12 cellular contexts compared by ENCODE assay signal in the genomic region with DNA sequence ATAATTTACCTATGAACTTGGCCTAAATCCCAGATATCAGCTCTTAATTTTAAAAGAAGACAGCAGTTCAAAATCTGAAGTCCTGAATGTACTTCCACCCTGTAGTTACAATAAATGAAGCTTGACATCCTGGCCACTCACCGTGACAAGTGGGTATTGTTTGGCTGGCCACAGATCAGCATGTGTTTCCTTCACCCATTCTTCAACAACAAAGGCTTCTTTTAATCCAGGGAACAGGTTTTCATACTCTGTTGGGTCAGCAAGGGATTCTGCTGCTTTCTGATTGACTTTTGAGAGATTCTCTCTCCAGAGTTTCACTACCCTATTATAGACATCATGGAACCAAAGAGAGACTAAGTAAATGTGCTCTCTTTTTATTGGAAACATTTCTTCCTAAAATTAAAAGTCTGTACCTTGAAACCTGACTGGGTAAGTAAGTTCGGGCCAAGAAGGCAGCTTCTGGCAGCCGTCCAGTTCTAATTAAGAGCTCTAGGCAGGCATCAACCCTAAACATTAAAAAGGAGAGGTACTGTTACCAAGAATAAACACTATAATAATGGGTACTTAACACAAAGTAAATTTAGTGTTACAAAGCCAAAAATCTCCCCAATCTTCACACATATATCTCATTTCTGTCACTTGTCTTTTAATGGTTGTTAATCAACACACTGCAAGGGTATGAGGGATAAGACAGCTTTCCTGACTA. TPM values are rescaled to one million over a fixed set of nuclear protein-coding genes. Genes with fewer than 3 reads are reported as not detected.
A peak's percentile ranks its signal among the peaks of the same experiment; 100 is the strongest.
DNase-seq lines count a peak whose midpoint lies in the region; ATAC-seq and TF ChIP-seq lines count a peak whose summit lies in the region.
"Had no signal": no experiment of that assay in that cellular context is flagged by ENCODE, and none has a peak within 500 bp of the region (broad histone marks: within the 10 kb centered on the region; RNA-seq: fewer than 3 reads in every experiment).

No MANE protein-coding gene starts in this region.

- H3K36me3 ChIP-seq in osteoblast (ENCODE audit: insufficient read depth, low read length) = peaks cover 98% of the 10 kb centered on the region

- H3K4me1 Mint-ChIP-seq in IgD-negative memory B cell = peaks cover 0 to 4% (median 0%) of the 10 kb centered on the region in 3 donors

- no peak overlapping the region for H3K4me3 Mint-ChIP-seq in IgD-negative memory B cell

- H3K4me3 ChIP-seq in osteoblast (ENCODE audit: insufficient read depth, low read length) = no peak overlapping the region
- H3K4me3 ChIP-seq: heart right ventricle had no signal

- H2AFZ ChIP-seq in osteoblast (ENCODE audit: low read length) = no peak overlapping the region

- no peaks in the 10 kb centered on the region for H3K27me3 Mint-ChIP-seq in IgD-negative memory B cell

- no peaks in the 10 kb centered on the region for H3K27me3 ChIP-seq in osteoblast (ENCODE audit: insufficient read depth, low read length)
- H3K27me3 ChIP-seq: heart right ventricle had no signal

- peaks cover 7% of the 10 kb centered on the region for H4K20me1 ChIP-seq in osteoblast (ENCODE audit: insufficient read depth, low read length)

- DNase-seq in COLO829 (ENCODE audit: low spot score) (peak; percentile 73), NCI-H748 treated with DMSO at 0.1 percent for 48 hours (lab: John Stamatoyannopoulos, UW) (peak; percentile 29), kidney glomerular epithelial cell (lab: John Stamatoyannopoulos, UW) (peak; percentile 6), EL (no peak), islet precursor cell (no peak), osteoblast (ENCODE audit: insufficient read length, low spot score, missing footprints) (no peak)
- DNase-seq: C1 segment of cervical spinal cord, heart right ventricle had no signal

- no peaks in the 10 kb centered on the region for H3K4me1 ChIP-seq in osteoblast (ENCODE audit: insufficient read depth, low read length)

- peak overlapping the region in 2 of 3 donors; percentile 17 to 18 for H3K27ac Mint-ChIP-seq in IgD-negative memory B cell

- no peak for TF ChIP-seq CTCF in osteoblast (IDR thresholded peaks at IDR 0.05; ENCODE audit: extremely low read depth, low read depth, low read length)

- peaks cover 12% of the 10 kb centered on the region for H3K79me2 ChIP-seq in osteoblast (ENCODE audit: insufficient read depth, low read length)

- H3K9me3 Mint-ChIP-seq in IgD-negative memory B cell = no peaks in the 10 kb centered on the region

- H3K4me2 ChIP-seq in osteoblast (ENCODE audit: insufficient read depth, low read length) = no peak overlapping the region

- no peaks in the 10 kb centered on the region for H3K9me3 ChIP-seq in osteoblast (ENCODE audit: low read depth, low read length)
- H3K9me3 ChIP-seq: heart right ventricle had no signal

- H3K36me3 Mint-ChIP-seq in IgD-negative memory B cell = peaks cover 7% of the 10 kb centered on the region

- no peak for ATAC-seq in GM21786 (IDR thresholded peaks at IDR 0.05; ENCODE audit: unreplicated experiment)
- ATAC-seq: heart right ventricle, Panc1, sciatic nerve had no signal

- no peak overlapping the region for H3K27ac ChIP-seq in osteoblast (ENCODE audit: low read depth, low read length)

RNA-seq across cellular contexts. Expression of a gene that starts 15.2 kb away (rescaled TPM):
- 32.5 TPM for polyA plus RNA-seq in IgD-negative memory B cell
- total RNA-seq in osteoblast = 65.1 and 68.1 TPM in 2 replicates

RNA-seq across cellular contexts. Expression of a gene that starts 30.4 kb away (rescaled TPM):
- polyA plus RNA-seq in IgD-negative memory B cell = 49.2 TPM
- total RNA-seq in osteoblast = 164 and 173 TPM in 2 replicates

Comparison
In these comparisons a context has a peak if more than half of its experiments do, and no peak if none do; other contexts are left out.
1. DNase-seq: peak in COLO829 (single experiment), NCI-H748 treated with DMSO at 0.1 percent for 48 hours (single experiment) and kidney glomerular epithelial cell (single experiment); none in EL (single experiment), islet precursor cell (single experiment) and osteoblast (single experiment).